9 cellular contexts compared by ENCODE assay signal in the genomic region with DNA sequence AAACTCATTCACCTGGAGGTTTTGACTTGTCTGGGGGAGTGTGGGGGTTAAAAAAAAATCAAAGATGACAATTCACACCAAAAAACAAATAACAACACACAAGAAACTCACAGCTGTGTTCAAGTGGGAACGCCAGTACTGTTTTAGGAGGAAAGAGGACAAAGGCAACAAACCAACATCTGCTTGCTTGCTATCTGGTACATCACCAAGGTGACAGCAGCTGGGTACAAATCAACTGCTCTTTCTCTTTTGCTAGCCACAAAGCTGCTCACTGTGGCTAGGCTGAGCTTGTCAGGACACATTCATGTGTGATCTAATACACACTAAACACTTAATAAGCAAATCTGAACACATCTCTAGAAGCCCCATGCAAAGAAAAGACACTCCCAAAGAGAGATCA.
DNase-seq lines count a peak whose midpoint lies in the region; ATAC-seq and TF ChIP-seq lines count a peak whose summit lies in the region.
"Had no signal": no experiment of that assay in that cellular context is flagged by ENCODE, and none has a peak within 500 bp of the region (broad histone marks: within the 10 kb centered on the region; RNA-seq: fewer than 3 reads in every experiment).

No MANE protein-coding gene starts in this region.

- no peaks in the 10 kb centered on the region for H3K9me3 ChIP-seq in mucosa of descending colon

- H3K4me1 ChIP-seq in mucosa of descending colon (ENCODE audit: low read depth) = no peaks in the 10 kb centered on the region

- TF ChIP-seq CTCF in mucosa of descending colon (IDR thresholded peaks at IDR 0.05) = no peak

- no peaks in the 10 kb centered on the region for H3K36me3 ChIP-seq in mucosa of descending colon (ENCODE audit: low read depth)
- H3K36me3 ChIP-seq: HAP-1 had no signal

- H3K4me3 ChIP-seq in mucosa of descending colon = no peak overlapping the region
- H3K4me3 ChIP-seq: HAP-1 had no signal

- ATAC-seq in GM18517 (IDR thresholded peaks at IDR 0.05; ENCODE audit: unreplicated experiment) = peak; percentile 83
- peak; percentile 54 for ATAC-seq in GM21447 (IDR thresholded peaks at IDR 0.05; ENCODE audit: unreplicated experiment)
- peak; percentile 66 for ATAC-seq in HG03460 (IDR thresholded peaks at IDR 0.05; ENCODE audit: unreplicated experiment)
- ATAC-seq in mucosa of descending colon = peak; percentile 73
- ATAC-seq: left colon had no signal

- DNase-seq in mucosa of descending colon (peak in 1 of 3 donors; percentile 21), HCEC 1CT (no peak), HUDEP-2 (lab: John Stamatoyannopoulos, UW; ENCODE audit: unreplicated experiment in 76 of 76) (no peak), germinal center (ENCODE audit: low spot score) (no peak)

- intact Hi-C loops in mucosa of descending colon (cut with DNase I, micrococcal nuclease) = no loop called here
